9 cellular contexts compared by ENCODE assay signal in genomic region chr10:62373639-62373994, GRCh38. TPM values are rescaled to one million over a fixed set of nuclear protein-coding genes. Genes with fewer than 3 reads are reported as not detected.
DNase-seq lines count a peak whose midpoint lies in the region; ATAC-seq and TF ChIP-seq lines count a peak whose summit lies in the region.
"Had no signal": no experiment of that assay in that cellular context is flagged by ENCODE, and none has a peak within 500 bp of the region (broad histone marks: within the 10 kb centered on the region; RNA-seq: fewer than 3 reads in every experiment).

No MANE protein-coding gene starts in this region.

- peak overlapping the region; percentile 70 for H3K4me3 Mint-ChIP-seq in progenitor cell of endocrine pancreas (ENCODE audit: low read depth)

- TF ChIP-seq CTCF in VCaP (conservative IDR thresholded peaks at IDR 0.05) (no peak), fibroblast of villous mesenchyme (IDR thresholded peaks at IDR 0.05; ENCODE audit: insufficient read depth, low read depth, low read length) (no peak), progenitor cell of endocrine pancreas (IDR thresholded peaks at IDR 0.05; ENCODE audit: unreplicated experiment) (no peak), GM13977 (IDR thresholded peaks at IDR 0.05; ENCODE audit: extremely low read depth, insufficient read depth, missing control alignments) (no peak)

- H3K27ac ChIP-seq in VCaP, result 0 out of 2 replicates have a peak overlapping the region, but pooled peaks have one; percentile 3

- no peak overlapping the region for H3K27ac Mint-ChIP-seq in progenitor cell of endocrine pancreas

- peak; percentile 8 for DNase-seq in ELF-1 (ENCODE audit: low read depth, low spot score)
- DNase-seq in fibroblast of villous mesenchyme (ENCODE audit: low read depth), result no peak
- no peak for DNase-seq in progenitor cell of endocrine pancreas (ENCODE audit: low spot score, unreplicated experiment)
- DNase-seq in GM13977 (ENCODE audit: low spot score), result no peak
- DNase-seq in NCI-H187 (lab: John Stamatoyannopoulos, UW), result no peak
- no peak for DNase-seq in NCI-H2227 treated with DMSO at 0.1 percent for 48 hours (lab: John Stamatoyannopoulos, UW)
- DNase-seq: NCI-H1048 had no signal

- peaks cover 4% of the 10 kb centered on the region for H3K4me1 Mint-ChIP-seq in progenitor cell of endocrine pancreas (ENCODE audit: low read depth)

- H3K4me3 ChIP-seq in fibroblast of villous mesenchyme (ENCODE audit: low read depth, low read length), result peak overlapping the region; percentile 60

- peaks cover 48% of the 10 kb centered on the region for H3K27me3 Mint-ChIP-seq in progenitor cell of endocrine pancreas

- no peaks in the 10 kb centered on the region for H3K9me3 Mint-ChIP-seq in progenitor cell of endocrine pancreas (ENCODE audit: low read depth)

- no peaks in the 10 kb centered on the region for H3K36me3 Mint-ChIP-seq in progenitor cell of endocrine pancreas (ENCODE audit: insufficient read depth)

- no peak for ATAC-seq in GM21447 (IDR thresholded peaks at IDR 0.05; ENCODE audit: unreplicated experiment)

- in situ Hi-C loops in GM13977 (cut with MboI; ENCODE audit: low pct_unique_long_range_greater_than_20kb, low sequenced_read_pairs, unreplicated experiment), result no loop called here

RNA-seq across cellular contexts. Expression of gene ZNF365, which starts 0.6 kb away (rescaled TPM):
- total RNA-seq in fibroblast of villous mesenchyme, result 6.1 and 8.2 TPM in 2 replicates
- not detected in 2 replicates for total RNA-seq in progenitor cell of endocrine pancreas
